In the genomic region with DNA sequence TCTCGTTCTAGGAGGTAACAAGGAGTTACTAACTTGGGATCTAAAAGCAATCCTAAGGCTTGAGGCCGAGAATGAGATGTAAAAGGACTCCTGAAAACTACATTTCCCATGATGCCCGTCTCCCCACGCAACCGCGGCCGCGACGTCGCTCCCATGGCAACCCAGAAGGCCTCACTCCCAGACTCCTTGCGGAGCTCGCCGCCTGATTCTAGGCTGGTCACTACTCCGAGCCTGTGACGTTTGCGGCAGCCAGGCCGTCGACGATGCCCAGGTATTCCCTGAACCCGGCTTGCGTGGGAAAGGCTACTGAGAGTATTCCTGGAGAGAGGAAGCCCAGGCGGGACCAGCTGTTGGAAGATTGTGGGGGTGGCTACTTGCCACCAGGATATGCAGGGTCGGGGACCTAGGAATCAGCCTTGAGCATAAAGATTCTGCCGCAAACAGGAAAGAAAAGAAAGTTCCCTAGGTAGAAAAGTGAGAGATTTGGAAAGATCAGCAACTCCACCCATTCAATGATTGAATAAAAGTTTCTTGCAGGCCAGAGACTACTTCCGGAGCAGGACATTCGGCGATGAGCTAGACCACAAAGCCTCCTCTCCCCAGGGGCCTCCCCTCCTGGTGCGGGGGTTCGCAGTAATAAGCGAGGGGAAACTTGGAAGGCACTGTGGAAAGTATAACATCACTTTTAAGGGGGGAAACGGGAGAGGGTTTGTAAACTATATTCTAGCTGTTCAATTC, we compare ENCODE assay signal across 8 cellular contexts. TPM values are rescaled to one million over a fixed set of nuclear protein-coding genes. Genes with fewer than 3 reads are reported as not detected.
DNase-seq lines count a peak whose midpoint lies in the region; ATAC-seq and TF ChIP-seq lines count a peak whose summit lies in the region.

TSS of gene DYNC2LI1 (plus strand) at position 164 of the 738 bp plus-strand sequence. CDS start at position 264, 100 bp downstream.

- WGBS in transverse colon (ENCODE audit: low coverage in 1 of 2), 2 donors, result 0 to 1% methylated on average over 9 to 31 of the region's 31 CpGs

- intact Hi-C loops in cardiac septum (cut with DNase I) (loop anchor here (5.0 kb wide), 1 partner anchor 162 kb away; no protein-coding TSS in a partner anchor), transverse colon (cut with DNase I; ENCODE audit: low total_unique reads) (loop anchor here (10.0 kb wide), 2 partner anchors 159 to 769 kb away; no protein-coding TSS in a partner anchor)

- H3K9ac ChIP-seq in adipocyte (ENCODE audit: low read length), result peak within 1 kb of the TSS; percentile 86

- TF ChIP-seq POLR2A in transverse colon (IDR thresholded peaks at IDR 0.05), result peak; percentile 73

- peaks cover 4% of the 10 kb centered on the region for H3K4me1 ChIP-seq in adipocyte (ENCODE audit: control insufficient read depth, insufficient read depth, low read length)
- H3K4me1 ChIP-seq in transverse colon, result peaks cover 0 to 13% (median 5%) of the 10 kb centered on the region in 4 donors

- H3K27me3 ChIP-seq in adipocyte (replicated peaks; ENCODE audit: control insufficient read depth, insufficient read depth, low read length) (no peaks in the 10 kb centered on the region), transverse colon (no peaks in the 10 kb centered on the region)

- DNase-seq in GM12864 (ENCODE audit: low read depth) (peak; percentile 50), NCI-H1417 (lab: John Stamatoyannopoulos, UW) (peak; percentile 90 to 97 (median 93)), SW480 (ENCODE audit: low spot score) (peak; percentile 94), adipocyte (ENCODE audit: low read depth) (peak; percentile 97), cardiac septum (ENCODE audit: low spot score) (peak; percentile 95), pons (ENCODE audit: low spot score) (peak; percentile 89), transverse colon (peak; percentile 93)

- peak within 1 kb of the TSS; percentile 69 for H3K4me3 ChIP-seq in GM12864 (ENCODE audit: low read depth, low read length)
- H3K4me3 ChIP-seq in adipocyte (ENCODE audit: low read length), result peak within 1 kb of the TSS; percentile 87
- H3K4me3 ChIP-seq in transverse colon, result peak within 1 kb of the TSS; percentile 62 to 79 (median 66)

- TF ChIP-seq CTCF in GM12864 (IDR thresholded peaks at IDR 0.05; ENCODE audit: low read depth, low read length, missing control alignments), result no peak
- TF ChIP-seq CTCF in transverse colon (IDR thresholded peaks at IDR 0.05), result no peak

- H3K9me3 ChIP-seq in adipocyte (ENCODE audit: control insufficient read depth, low read length) (no peaks in the 10 kb centered on the region), transverse colon (no peaks in the 10 kb centered on the region)

- H3K36me3 ChIP-seq in adipocyte (ENCODE audit: control insufficient read depth, insufficient read depth, low read length, severe bottlenecking), result peaks cover 12% of the 10 kb centered on the region
- peaks cover 0 to 6% (median 0%) of the 10 kb centered on the region in 4 donors for H3K36me3 ChIP-seq in transverse colon

- TF ChIP-seq EP300 in transverse colon (IDR thresholded peaks at IDR 0.05; ENCODE audit: low read depth), result no peak

- peak; percentile 99 for ATAC-seq in HG02678 (IDR thresholded peaks at IDR 0.05; ENCODE audit: unreplicated experiment)

- in situ Hi-C loops in transverse colon (cut with MboI; ENCODE audit: low pct_ligation_motif_present in 1 of 4, low pct_unique_long_range_greater_than_20kb in 1 of 4, low sequenced_read_pairs in 3 of 4), result loop anchor here in 1 of 4 donors (10.0 kb wide), 1 partner anchor 139 kb away; the partner anchor contains the start of gene PLEKHH2

- H3K27ac ChIP-seq in transverse colon, result peak within 1 kb of the TSS; percentile 91 to 95 (median 92)

RNA-seq across cellular contexts. Expression of gene DYNC2LI1, which starts in this region (rescaled TPM):
- total RNA-seq in cardiac septum (7.9 TPM), transverse colon (10 to 100 TPM in 3 of 4 donors, 1 to 10 TPM in 1; 6.6 to 26.9 (median 20.2) TPM)

Comparison
In these comparisons a context has a peak if more than half of its experiments do, and no peak if none do; other contexts are left out.
1. Peak in every context shown above with its lines: DNase-seq, ATAC-seq, H3K4me3 ChIP-seq and H3K27ac ChIP-seq.